ENCODE assay signal across 19 cellular contexts in genomic region chr1:109011335-109011734, GRCh38. TPM values are rescaled to one million over a fixed set of nuclear protein-coding genes. Genes with fewer than 3 reads are reported as not detected.
DNase-seq lines count a peak whose midpoint lies in the region; TF ChIP-seq lines count a peak whose summit lies in the region.
"Had no signal": no experiment of that assay in that cellular context is flagged by ENCODE, and none has a peak within 500 bp of the region (broad histone marks: within the 10 kb centered on the region; RNA-seq: fewer than 3 reads in every experiment).

No MANE protein-coding gene starts in this region.

- no peak overlapping the region for H3K23ac ChIP-seq in mesendoderm (ENCODE audit: low read length)

- peak overlapping the region; percentile 26 for H3K9ac ChIP-seq in SK-N-MC (ENCODE audit: insufficient read length)
- no peak overlapping the region for H3K9ac ChIP-seq in mesendoderm (ENCODE audit: low read length)
- H3K9ac ChIP-seq in neural progenitor cell = no peak overlapping the region
- H3K9ac ChIP-seq: BLaER1 treated with 17β-estradiol and CSF1 and Interleukin-3, amounts not matched to agents 10 nM and 100 nM; SK-N-SH had no signal

- no peaks in the 10 kb centered on the region for H3K27me3 ChIP-seq in tibial nerve
- no peaks in the 10 kb centered on the region for H3K27me3 ChIP-seq in mesendoderm (ENCODE audit: insufficient read depth, low read length, poor library complexity)
- no peaks in the 10 kb centered on the region for H3K27me3 ChIP-seq in neural progenitor cell
- H3K27me3 ChIP-seq: BLaER1 treated with 17β-estradiol and CSF1 and Interleukin-3, amounts not matched to agents 10 nM and 100 nM; MG63 had no signal

- H2BK120ac ChIP-seq in mesendoderm (ENCODE audit: low read depth, low read length) = no peak overlapping the region

- no peak overlapping the region for H2AK5ac ChIP-seq in mesendoderm (ENCODE audit: low read length)

- no peak for TF ChIP-seq POLR2A in tibial nerve (IDR thresholded peaks at IDR 0.05)

- no peaks in the 10 kb centered on the region for H4K20me1 ChIP-seq in neural progenitor cell (ENCODE audit: low read depth)
- H4K20me1 ChIP-seq: BLaER1 treated with 17β-estradiol and CSF1 and Interleukin-3, amounts not matched to agents 10 nM and 100 nM had no signal

- no peak overlapping the region for H3K56ac ChIP-seq in mesendoderm (ENCODE audit: low read length)

- H3K36me3 ChIP-seq in SK-N-MC (ENCODE audit: insufficient read depth, low read length) (peaks cover 31% of the 10 kb centered on the region), tibial nerve (peaks cover 0 to 90% (median 0%) of the 10 kb centered on the region in 3 donors), mesendoderm (ENCODE audit: control insufficient read depth, insufficient read depth, low read length) (peaks cover 3% of the 10 kb centered on the region), neural progenitor cell (no peaks in the 10 kb centered on the region)

- no peak overlapping the region for H3K4me3 Mint-ChIP-seq in neural progenitor cell
- H3K4me3 Mint-ChIP-seq: CD4-positive, alpha-beta memory T cell had no signal

- H3K4me1 ChIP-seq in tibial nerve = peaks cover 0 to 10% (median 0%) of the 10 kb centered on the region in 4 donors
- no peaks in the 10 kb centered on the region for H3K4me1 ChIP-seq in mesendoderm (ENCODE audit: control insufficient read depth, low read depth, low read length)
- no peaks in the 10 kb centered on the region for H3K4me1 ChIP-seq in neural progenitor cell
- H3K4me1 ChIP-seq: BLaER1 treated with 17β-estradiol and CSF1 and Interleukin-3, amounts not matched to agents 10 nM and 100 nM had no signal

- no peaks in the 10 kb centered on the region for H3K79me1 ChIP-seq in mesendoderm (ENCODE audit: low read length)

- no peak overlapping the region for H4K8ac ChIP-seq in mesendoderm (ENCODE audit: low read depth, low read length)

- TF ChIP-seq CTCF in choroid plexus epithelial cell (conservative IDR thresholded peaks at IDR 0.05; ENCODE audit: low read depth, low read length) = no peak
- no peak for TF ChIP-seq CTCF in tibial nerve (IDR thresholded peaks at IDR 0.05)
- no peak for TF ChIP-seq CTCF in neural progenitor cell (IDR thresholded peaks at IDR 0.05)

- no peak for TF ChIP-seq EP300 in tibial nerve (IDR thresholded peaks at IDR 0.05)

- H4K5ac ChIP-seq in mesendoderm (ENCODE audit: low read length) = no peak overlapping the region

- WGBS in tibial nerve, 2 donors = 49 to 63% methylated on average over 7 of the region's 7 CpGs
- WGBS in mesendoderm (ENCODE audit: extremely low coverage, insufficient coverage, low lambda C conversion rate) = no CpG with 5 or more reads among the region's 7 CpGs

- H3K27ac ChIP-seq in SK-N-MC (no peak overlapping the region), tibial nerve (peak overlapping the region in 3 of 4 donors; percentile 20 to 57 (median 52)), mesendoderm (ENCODE audit: low read depth, low read length) (no peak overlapping the region), neural progenitor cell (no peak overlapping the region)
- H3K27ac ChIP-seq: BLaER1 treated with 17β-estradiol and CSF1 and Interleukin-3, amounts not matched to agents 10 nM and 100 nM had no signal

- H3K4me2 ChIP-seq in mesendoderm (ENCODE audit: low read length) (no peak overlapping the region), neural progenitor cell (no peak overlapping the region)
- H3K4me2 ChIP-seq: BLaER1 treated with 17β-estradiol and CSF1 and Interleukin-3, amounts not matched to agents 10 nM and 100 nM; SK-N-SH had no signal

- no peak for DNase-seq in SK-N-MC (ENCODE audit: low read depth, low spot score)
- peak; percentile 83 for DNase-seq in choroid plexus epithelial cell (ENCODE audit: low read depth)
- peak; percentile 62 for DNase-seq in medulla oblongata (ENCODE audit: extremely low spot score)
- no peak for DNase-seq in tibial nerve (ENCODE audit: low spot score in 2 of 2)
- DNase-seq in mesendoderm = no peak
- DNase-seq in neural progenitor cell (ENCODE audit: low spot score) = no peak
- no peak for DNase-seq in SK-N-DZ (ENCODE audit: low spot score)
- DNase-seq: CD4-positive, alpha-beta memory T cell; GDM1; H7; MG63; NCI-H1417; NCI-H187; NCI-H446; NCI-H526; OCI-M1; Right ventricle myocardium superior; SK-N-SH had no signal

- H3K4me3 ChIP-seq in SK-N-MC (no peak overlapping the region), choroid plexus epithelial cell (ENCODE audit: low read depth, low read length) (no peak overlapping the region), tibial nerve (no peak overlapping the region), mesendoderm (ENCODE audit: low read length) (no peak overlapping the region), neural progenitor cell (no peak overlapping the region)
- H3K4me3 ChIP-seq: BLaER1 treated with 17β-estradiol and CSF1 and Interleukin-3, amounts not matched to agents 10 nM and 100 nM; MG63 had no signal

- H3K79me2 ChIP-seq in mesendoderm (ENCODE audit: control insufficient read depth, insufficient read depth, low read length) = no peaks in the 10 kb centered on the region
- no peaks in the 10 kb centered on the region for H3K79me2 ChIP-seq in neural progenitor cell (ENCODE audit: low read depth)

- H3K27ac Mint-ChIP-seq in neural progenitor cell = no peak overlapping the region

- no peak overlapping the region for H2BK15ac ChIP-seq in mesendoderm (replicated peaks; ENCODE audit: low read depth)

- H2AFZ ChIP-seq in neural progenitor cell (replicated peaks) = no peak overlapping the region

- H3K9me3 Mint-ChIP-seq in neural progenitor cell = peaks cover 2% of the 10 kb centered on the region

- H3K9me3 ChIP-seq in SK-N-MC (ENCODE audit: low read depth, low read length) (no peaks in the 10 kb centered on the region), tibial nerve (peaks cover 0 to 2% (median 0%) of the 10 kb centered on the region in 4 donors), neural progenitor cell (ENCODE audit: low read depth) (no peaks in the 10 kb centered on the region)
- H3K9me3 ChIP-seq: BLaER1 treated with 17β-estradiol and CSF1 and Interleukin-3, amounts not matched to agents 10 nM and 100 nM; MG63; SK-N-SH had no signal

- H3K27me3 Mint-ChIP-seq in neural progenitor cell (ENCODE audit: insufficient read depth, low read depth) = peaks cover under 1% of the 10 kb centered on the region
- H3K27me3 Mint-ChIP-seq: CD4-positive, alpha-beta memory T cell had no signal

- peaks cover 9% of the 10 kb centered on the region for H3K36me3 Mint-ChIP-seq in neural progenitor cell

- H3K18ac ChIP-seq in mesendoderm (ENCODE audit: low read length) = no peak overlapping the region

- H3F3A ChIP-seq in neural progenitor cell (ENCODE audit: low read depth) = no peaks in the 10 kb centered on the region

- no peaks in the 10 kb centered on the region for H3K4me1 Mint-ChIP-seq in neural progenitor cell
- H3K4me1 Mint-ChIP-seq: CD4-positive, alpha-beta memory T cell had no signal

- H3K4ac ChIP-seq in mesendoderm (ENCODE audit: low read depth, low read length) = no peak overlapping the region

- no peak overlapping the region for H2BK5ac ChIP-seq in mesendoderm (ENCODE audit: low read length)

RNA-seq across cellular contexts. Expression of gene WDR47, which starts 30.6 kb away (rescaled TPM):
- total RNA-seq in tibial nerve (10 to 100 TPM; 14.1 to 47.4 (median 17.3) TPM), neural progenitor cell (ENCODE audit: low replicate concordance) (8.2 and 17.3 TPM in 2 replicates)
- 2.6 TPM for polyA plus RNA-seq in mesendoderm (2013, experiment 1 of 2)
- polyA plus RNA-seq in mesendoderm (2013, experiment 2 of 2) = 2.5 TPM
- polyA plus RNA-seq in SK-N-DZ (2014; cell fraction: cytosol; rRNA removed) = 13.0 and 15.5 TPM in 2 replicates
- 8.2 and 8.7 TPM in 2 replicates for polyA plus RNA-seq in SK-N-DZ (2014; cell fraction: nucleus; rRNA removed)

RNA-seq across cellular contexts. Expression of gene CLCC1, which starts 48.1 kb away (rescaled TPM):
- 10 to 100 TPM; 24.0 to 29.7 (median 26.2) TPM for total RNA-seq in tibial nerve
- 13.3 TPM for polyA plus RNA-seq in mesendoderm (2013, experiment 1 of 2)
- 12.5 TPM for polyA plus RNA-seq in mesendoderm (2013, experiment 2 of 2)
- total RNA-seq in neural progenitor cell (ENCODE audit: low replicate concordance) = 19.8 and 23.3 TPM in 2 replicates
- 25.2 and 27.8 TPM in 2 replicates for polyA plus RNA-seq in SK-N-DZ (2014; cell fraction: cytosol; rRNA removed)
- 12.9 and 15.4 TPM in 2 replicates for polyA plus RNA-seq in SK-N-DZ (2014; cell fraction: nucleus; rRNA removed)

Comparison
In these comparisons a context has a peak if more than half of its experiments do, and no peak if none do; other contexts are left out.
1. DNase-seq: peak in choroid plexus epithelial cell (single experiment) and medulla oblongata (single experiment); none in SK-N-MC (single experiment), tibial nerve (0 of 2), mesendoderm (single experiment), neural progenitor cell (single experiment) and SK-N-DZ (single experiment).
2. H3K27ac ChIP-seq: peak in tibial nerve (3 of 4); none in SK-N-MC (single experiment), mesendoderm (single experiment) and neural progenitor cell (single experiment).